In genomic region chr20:33561981-33562601, GRCh38 we compare ENCODE assay signal across 8 cellular contexts.
DNase-seq lines count a peak whose midpoint lies in the region; ATAC-seq, FAIRE-seq and TF ChIP-seq lines count a peak whose summit lies in the region.

No MANE protein-coding gene starts in this region.

- no peaks in the 10 kb centered on the region for H3K27me3 Mint-ChIP-seq in T-helper 17 cell
- no peaks in the 10 kb centered on the region for H3K27me3 Mint-ChIP-seq in CD8-positive, alpha-beta T cell (ENCODE audit: low read depth)

- 2 to 5% methylated on average over 4 of the region's 4 CpGs for WGBS in gastroesophageal sphincter (ENCODE audit: low coverage in 1 of 2), 2 donors
- WGBS in pancreas, 2 donors, result 2 to 5% methylated on average over 4 of the region's 4 CpGs

- no peak overlapping the region for H3K4me3 Mint-ChIP-seq in T-helper 17 cell
- no peak overlapping the region for H3K4me3 Mint-ChIP-seq in CD8-positive, alpha-beta T cell

- peaks cover 12% of the 10 kb centered on the region for H3K4me1 Mint-ChIP-seq in T-helper 17 cell
- peaks cover 17% of the 10 kb centered on the region for H3K4me1 Mint-ChIP-seq in CD8-positive, alpha-beta T cell (ENCODE audit: low read depth)

- DNase-seq in BE2C (peak; percentile 93), NCI-H1417 treated with DMSO at 0.1 percent for 48 hours (lab: John Stamatoyannopoulos, UW) (peak; percentile 95), T-helper 17 cell (no peak), pancreas (peak in 4 of 6 donors; percentile 81 to 84 (median 83))
- no peak for DNase-seq in CD8-positive, alpha-beta T cell

- FAIRE-seq in pancreas (lab: Jason Lieb, UNC), result peak; percentile 23

- H3K4me3 ChIP-seq in BE2C (ENCODE audit: low read depth, low read length), result peak overlapping the region; percentile 54
- H3K4me3 ChIP-seq in gastroesophageal sphincter, result peak overlapping the region in 1 of 2 donors; percentile 11
- peak overlapping the region in 1 of 4 donors; percentile 23 for H3K4me3 ChIP-seq in pancreas
- no peak overlapping the region for H3K4me3 ChIP-seq in CD8-positive, alpha-beta T cell (ENCODE audit: low read depth, low read length)

- intact Hi-C loops in pancreas (cut with DNase I), result no loop called here
- intact Hi-C loops in CD8-positive, alpha-beta T cell (cut with DNase I, micrococcal nuclease), result no loop called here

- TF ChIP-seq CTCF in BE2C (IDR thresholded peaks at IDR 0.05; ENCODE audit: low read depth, low read length) (no peak), gastroesophageal sphincter (IDR thresholded peaks at IDR 0.05) (peak in 1 of 4 experiments; percentile 17), pancreas (IDR thresholded peaks at IDR 0.05) (no peak)
- TF ChIP-seq CTCF in CD8-positive, alpha-beta T cell (IDR thresholded peaks at IDR 0.05), result no peak

- H3K9me3 ChIP-seq in BE2C (no peaks in the 10 kb centered on the region), T-helper 17 cell (ENCODE audit: control insufficient read depth, low read length, poor library complexity, severe bottlenecking) (no peaks in the 10 kb centered on the region), gastroesophageal sphincter (no peaks in the 10 kb centered on the region), pancreas (no peaks in the 10 kb centered on the region)
- no peaks in the 10 kb centered on the region for H3K9me3 ChIP-seq in CD8-positive, alpha-beta T cell (ENCODE audit: low read length)

- H3K9me3 Mint-ChIP-seq in CD8-positive, alpha-beta T cell, result no peaks in the 10 kb centered on the region

- H3K27ac Mint-ChIP-seq in T-helper 17 cell, result peak overlapping the region; percentile 56
- no peak overlapping the region for H3K27ac Mint-ChIP-seq in CD8-positive, alpha-beta T cell

- no peaks in the 10 kb centered on the region for H3K36me3 ChIP-seq in BE2C
- H3K36me3 ChIP-seq in gastroesophageal sphincter, result peaks cover 0 to 8% of the 10 kb centered on the region in 2 donors
- no peaks in the 10 kb centered on the region for H3K36me3 ChIP-seq in pancreas
- H3K36me3 ChIP-seq in CD8-positive, alpha-beta T cell (ENCODE audit: insufficient read depth, low read length), result no peaks in the 10 kb centered on the region

- POLR2A ChIA-PET in CD8-positive, alpha-beta T cell (lab: Charles Lee), result no interaction called here

- H3K4me1 ChIP-seq in BE2C, result 0 out of 2 replicates have a peak, but pooled peaks cover 2% of the 10 kb centered on the region
- peaks cover 0 to 48% (median 11%) of the 10 kb centered on the region in 3 donors for H3K4me1 ChIP-seq in gastroesophageal sphincter
- peaks cover 0 to 14% (median 8%) of the 10 kb centered on the region in 3 donors for H3K4me1 ChIP-seq in pancreas
- no peaks in the 10 kb centered on the region for H3K4me1 ChIP-seq in CD8-positive, alpha-beta T cell (ENCODE audit: insufficient read depth, low read length)

- TF ChIP-seq POLR2A in gastroesophageal sphincter (IDR thresholded peaks at IDR 0.05), result no peak

- H3K27ac ChIP-seq in gastroesophageal sphincter (peak overlapping the region; percentile 6 to 69 (median 58)), pancreas (peak overlapping the region in 2 of 4 donors; percentile 64 to 67)
- no peak overlapping the region for H3K27ac ChIP-seq in CD8-positive, alpha-beta T cell (ENCODE audit: low read depth, low read length)

- no peak for TF ChIP-seq EP300 in gastroesophageal sphincter (IDR thresholded peaks at IDR 0.05)

- CTCF ChIA-PET in CD8-positive, alpha-beta T cell (lab: Charles Lee), result interaction anchor here (1.0 to 1.3 kb wide), 2 partner anchors 19 to 106 kb away, joined by 3 to 4 read pairs; no protein-coding TSS in a partner anchor

- ATAC-seq in T-helper 17 cell (no peak), gastroesophageal sphincter (peak; percentile 98), pancreas (peak; percentile 94 to 98 (median 94)), HG02642 (IDR thresholded peaks at IDR 0.05; ENCODE audit: poor library complexity, unreplicated experiment) (no peak), GM21390 (IDR thresholded peaks at IDR 0.05; ENCODE audit: unreplicated experiment) (no peak)
- ATAC-seq in CD8-positive, alpha-beta T cell, result no peak

- H3K27me3 ChIP-seq in BE2C (no peaks in the 10 kb centered on the region), gastroesophageal sphincter (no peaks in the 10 kb centered on the region), pancreas (no peaks in the 10 kb centered on the region)
- H3K27me3 ChIP-seq in CD8-positive, alpha-beta T cell (ENCODE audit: insufficient read depth, low read length), result no peaks in the 10 kb centered on the region

- no peaks in the 10 kb centered on the region for H3K36me3 Mint-ChIP-seq in T-helper 17 cell (ENCODE audit: low read depth)
- peaks cover 14% of the 10 kb centered on the region for H3K36me3 Mint-ChIP-seq in CD8-positive, alpha-beta T cell

Comparison
In these comparisons a context has a peak if more than half of its experiments do, and no peak if none do; other contexts are left out.
1. DNase-seq: peak in BE2C (single experiment), NCI-H1417 treated with DMSO at 0.1 percent for 48 hours (single experiment) and pancreas (4 of 6); none in T-helper 17 cell (0 of 3) and CD8-positive, alpha-beta T cell (0 of 7).
2. ATAC-seq: peak in gastroesophageal sphincter (single experiment) and pancreas (4 of 4); none in T-helper 17 cell (single experiment), HG02642 (single experiment), GM21390 (single experiment) and CD8-positive, alpha-beta T cell (single experiment).